In genomic region chr12:124548854-124549378, GRCh38 we compare ENCODE assay signal across 8 cellular contexts. TPM values are rescaled to one million over a fixed set of nuclear protein-coding genes. Genes with fewer than 3 reads are reported as not detected.
DNase-seq lines count a peak whose midpoint lies in the region; ATAC-seq and TF ChIP-seq lines count a peak whose summit lies in the region.

No MANE protein-coding gene starts in this region.

- peak; percentile 40 to 53 for TF ChIP-seq POLR2A in gastrocnemius medialis (IDR thresholded peaks at IDR 0.05)

- H3K27ac ChIP-seq in SK-N-SH (ENCODE audit: low read depth in 2 of 2, low read length in 1 of 2) (peak overlapping the region; percentile 55 to 71; a peak in 2 of 4 replicates), gastrocnemius medialis (peak overlapping the region in 3 of 4 donors; percentile 44 to 71 (median 57)), mammary epithelial cell (ENCODE audit: insufficient read depth, low read depth, low read length) (no peak overlapping the region), PC-3 (ENCODE audit: low read length) (no peak overlapping the region)

- H4K20me1 ChIP-seq in SK-N-SH (ENCODE audit: insufficient read depth) (peaks cover 97% of the 10 kb centered on the region), mammary epithelial cell (ENCODE audit: insufficient read depth, low read length) (peaks cover 7% of the 10 kb centered on the region), PC-3 (ENCODE audit: low read length) (peaks cover 40% of the 10 kb centered on the region; the same call in 1 of the 2 replicates)

- H3K27me3 ChIP-seq in SK-N-SH (ENCODE audit: insufficient read depth) (no peaks in the 10 kb centered on the region), gastrocnemius medialis (no peaks in the 10 kb centered on the region), mammary epithelial cell (ENCODE audit: insufficient read depth, low read length) (no peaks in the 10 kb centered on the region), PC-3 (ENCODE audit: low read length) (no peaks in the 10 kb centered on the region)

- H3K9me3 ChIP-seq in SK-N-SH (no peaks in the 10 kb centered on the region), gastrocnemius medialis (no peaks in the 10 kb centered on the region), mammary epithelial cell (replicated peaks; ENCODE audit: insufficient read depth, low read length) (no peaks in the 10 kb centered on the region), PC-3 (ENCODE audit: low read length) (no peaks in the 10 kb centered on the region)

- CTCF ChIA-PET in SK-N-SH (lab: Yijun Ruan, JAX), result interaction anchor here (0.9 kb wide), 1 partner anchor 9 kb away, joined by 3 read pairs; no protein-coding TSS in a partner anchor
- CTCF ChIA-PET in mammary epithelial cell (lab: Charles Lee; ENCODE audit: low non-redundant PET), result no interaction called here
- CTCF ChIA-PET in PC-3 (lab: Charles Lee), result no interaction called here

- dilution Hi-C loops in mammary epithelial cell (cut with HindIII; ENCODE audit: low sequenced_read_pairs), result no loop called here

- H3K4me3 ChIP-seq in SK-N-SH (ENCODE audit: low read depth in 2 of 2, low read length in 1 of 2), result no peak overlapping the region
- no peak overlapping the region for H3K4me3 ChIP-seq in foreskin fibroblast (ENCODE audit: low read depth in 1 of 2, low read length in 2 of 2)
- peak overlapping the region in 3 of 4 donors; percentile 4 to 33 (median 7) for H3K4me3 ChIP-seq in gastrocnemius medialis
- H3K4me3 ChIP-seq in mammary epithelial cell (replicated peaks in 1 of 3; ENCODE audit: insufficient read depth in 1 of 3, low read depth in 2 of 3, low read length in 3 of 3), result no peak overlapping the region
- no peak overlapping the region for H3K4me3 ChIP-seq in PC-3 (ENCODE audit: low read length)

- POLR2A ChIA-PET in SK-N-SH (lab: Yijun Ruan, JAX) (no interaction called here), PC-3 (lab: Charles Lee; ENCODE audit: unreplicated experiment) (no interaction called here)

- peaks cover 100% of the 10 kb centered on the region for H3K79me2 ChIP-seq in SK-N-SH (ENCODE audit: insufficient read depth)
- peaks cover 98% of the 10 kb centered on the region for H3K79me2 ChIP-seq in mammary epithelial cell (ENCODE audit: insufficient read depth, low read length)
- peaks cover 94% of the 10 kb centered on the region for H3K79me2 ChIP-seq in PC-3 (ENCODE audit: low read length)

- H3K9me2 ChIP-seq in SK-N-SH (no peaks in the 10 kb centered on the region), PC-3 (replicated peaks; ENCODE audit: low read length) (no peaks in the 10 kb centered on the region)

- peaks cover 48 to 60% of the 10 kb centered on the region in 2 experiments for H3K4me1 ChIP-seq in SK-N-SH (ENCODE audit: control insufficient read depth in 1 of 2, insufficient read depth in 2 of 2, low read depth in 1 of 2, low read length in 1 of 2)
- peaks cover 48 to 56% of the 10 kb centered on the region in 2 donors for H3K4me1 ChIP-seq in gastrocnemius medialis
- H3K4me1 ChIP-seq in mammary epithelial cell (ENCODE audit: insufficient read depth, low read length), result peaks cover 12% of the 10 kb centered on the region
- H3K4me1 ChIP-seq in PC-3 (ENCODE audit: insufficient read depth, low read length), result peaks cover 25% of the 10 kb centered on the region

- peak; percentile 83 to 89 for ATAC-seq in gastrocnemius medialis
- no peak; the same call in 1 of the 2 replicates for ATAC-seq in PC-3
- no peak for ATAC-seq in GM18498 (IDR thresholded peaks at IDR 0.05; ENCODE audit: unreplicated experiment)

- in situ Hi-C loops in gastrocnemius medialis (cut with MboI; ENCODE audit: low sequenced_read_pairs in 4 of 4) (no loop called here), mammary epithelial cell (cut with MboI; ENCODE audit: low sequenced_read_pairs in 2 of 2) (no loop called here)

- intact Hi-C loops in gastrocnemius medialis (cut with DNase I; ENCODE audit: low total_unique reads) (no loop called here), mammary epithelial cell (cut with micrococcal nuclease) (no loop called here), PC-3 (cut with micrococcal nuclease) (no loop called here)

- 45% methylated on average over 13 of the region's 24 CpGs for WGBS in SK-N-SH (ENCODE audit: low lambda C conversion rate)
- WGBS in mammary epithelial cell (ENCODE audit: low coverage, missing lambda C conversion rate), result 86% methylated on average over 21 of the region's 24 CpGs

- no peaks in the 10 kb centered on the region for H3K36me3 ChIP-seq in SK-N-SH (replicated peaks in 1 of 2; ENCODE audit: control insufficient read depth in 1 of 2, insufficient read depth in 2 of 2, low read length in 1 of 2)
- no peaks in the 10 kb centered on the region for H3K36me3 ChIP-seq in gastrocnemius medialis
- no peaks in the 10 kb centered on the region for H3K36me3 ChIP-seq in mammary epithelial cell (ENCODE audit: insufficient read depth, low read length)
- peaks cover 5% of the 10 kb centered on the region; the same call in 1 of the 2 replicates for H3K36me3 ChIP-seq in PC-3 (ENCODE audit: low read depth, low read length)

- TF ChIP-seq CTCF in SK-N-SH (IDR thresholded peaks at IDR 0.05), result no peak
- no peak for TF ChIP-seq CTCF in foreskin fibroblast (IDR thresholded peaks at IDR 0.05; ENCODE audit: low read depth, low read length)
- no peak for TF ChIP-seq CTCF in gastrocnemius medialis (IDR thresholded peaks at IDR 0.05 in 4 of 5, conservative IDR thresholded peaks at IDR 0.05 in 1 of 5)
- no peak for TF ChIP-seq CTCF in mammary epithelial cell (conservative IDR thresholded peaks at IDR 0.05 in 1 of 2, IDR thresholded peaks at IDR 0.05 in 1 of 2; ENCODE audit: extremely low read depth in 1 of 2, insufficient read depth in 1 of 2, low read depth in 1 of 2, low read length in 2 of 2)
- TF ChIP-seq CTCF in PC-3 (conservative IDR thresholded peaks at IDR 0.05; ENCODE audit: low read depth, low read length), result no peak

- H3K9ac ChIP-seq in SK-N-SH (peak overlapping the region; percentile 36; the same call in 1 of the 2 replicates), mammary epithelial cell (ENCODE audit: insufficient read depth, low read length) (no peak overlapping the region), PC-3 (ENCODE audit: low read length) (no peak overlapping the region)

- DNase-seq in EH (ENCODE audit: low read depth) (peak; percentile 49), SK-N-SH (peak; percentile 72), foreskin fibroblast (peak; percentile 68 to 78), gastrocnemius medialis (peak; percentile 75 to 76), mammary epithelial cell (no peak), PC-3 (no peak), RPMI8226 (no peak)

- H2AFZ ChIP-seq in SK-N-SH (ENCODE audit: low read depth) (no peak overlapping the region), mammary epithelial cell (ENCODE audit: low read depth, low read length) (no peak overlapping the region), PC-3 (ENCODE audit: low read length) (no peak overlapping the region)

- peaks cover 21% of the 10 kb centered on the region for H3F3A ChIP-seq in SK-N-SH (replicated peaks; ENCODE audit: insufficient read depth)
- H3F3A ChIP-seq in PC-3 (ENCODE audit: low read length, unreplicated experiment), result no peaks in the 10 kb centered on the region

- TF ChIP-seq EP300 in SK-N-SH (IDR thresholded peaks at IDR 0.05; ENCODE audit: borderline replicate concordance in 1 of 2, low read depth in 1 of 2, low read length in 1 of 2), result no peak

- H3K4me2 ChIP-seq in SK-N-SH, result peak overlapping the region; percentile 63
- H3K4me2 ChIP-seq in mammary epithelial cell (ENCODE audit: insufficient read depth, low read depth, low read length), result no peak overlapping the region
- H3K4me2 ChIP-seq in PC-3 (ENCODE audit: low read length), result no peak overlapping the region

- no TSS peak for BruUV-seq in mammary epithelial cell (replicated peaks; lab: Mats Ljungman, UMichigan)
- BruUV-seq in PC-3 (replicated peaks; lab: Mats Ljungman, UMichigan), result no TSS peak

- no peak for TF ChIP-seq RAD21 in SK-N-SH (IDR thresholded peaks at IDR 0.05; ENCODE audit: low read length)

TF ChIP-seq in SK-N-SH, 30 proteins besides CTCF, POLR2A, EP300 and RAD21:
- 0 out of 2 replicates have a peak, but pooled peaks have one; percentile 37 for TF ChIP-seq MXI1 (IDR thresholded peaks at IDR 0.05; ENCODE audit: low read depth, low read length)
- peak; percentile 44; the same call in 1 of the 2 replicates for TF ChIP-seq MAX (IDR thresholded peaks at IDR 0.05; ENCODE audit: low read depth)
- no peak for TF ChIP-seq RCOR1 (IDR thresholded peaks at IDR 0.05; ENCODE audit: low read length)
- peak; percentile 13; the same call in 1 of the 2 replicates for TF ChIP-seq NFIC (IDR thresholded peaks at IDR 0.05; ENCODE audit: borderline replicate concordance)
- TF ChIP-seq USF1 (IDR thresholded peaks at IDR 0.05; ENCODE audit: borderline replicate concordance, low read depth), result peak; percentile 50; the same call in 1 of the 2 replicates

RNA-seq across cellular contexts. Expression of gene NCOR2, which starts 18.5 kb away (rescaled TPM):
- 9.1 and 19.0 TPM in 2 replicates for polyA plus RNA-seq in SK-N-SH (2012; rRNA removed)
- polyA plus RNA-seq in SK-N-SH (2012; cell fraction: cytosol; rRNA removed), result 14.3 and 16.0 TPM in 2 replicates
- 61.3 and 99.7 TPM in 2 replicates for polyA plus RNA-seq in SK-N-SH (2012; cell fraction: nucleus; rRNA removed)
- 100 to 1,000 TPM in 2 of 4 donors, 10 to 100 TPM in 2; 37.7 to 123 (median 105) TPM for total RNA-seq in gastrocnemius medialis
- 100 to 1,000 TPM in 1 of 2 donors, 10 to 100 TPM in 1; 70.5 to 158 TPM for total RNA-seq in mammary epithelial cell
- polyA plus RNA-seq in mammary epithelial cell, result 18.9 TPM
- 117 TPM for polyA minus RNA-seq in mammary epithelial cell
- 117 and 218 TPM in 2 replicates for total RNA-seq in PC-3 (2014; rRNA removed)

Comparison
In these comparisons a context has a peak if more than half of its experiments do, and no peak if none do; other contexts are left out.
1. DNase-seq: peak in EH (single experiment), SK-N-SH (single experiment), foreskin fibroblast (2 of 2) and gastrocnemius medialis (2 of 2); none in mammary epithelial cell (single experiment), PC-3 (single experiment) and RPMI8226 (single experiment).
2. H3K27ac ChIP-seq: peak in SK-N-SH (2 of 2) and gastrocnemius medialis (3 of 4); none in mammary epithelial cell (single experiment) and PC-3 (single experiment).
3. H3K4me3 ChIP-seq: peak in gastrocnemius medialis (3 of 4); none in SK-N-SH (0 of 2), foreskin fibroblast (0 of 2), mammary epithelial cell (0 of 3) and PC-3 (single experiment).
4. ATAC-seq: peak in gastrocnemius medialis (2 of 2); none in PC-3 (single experiment) and GM18498 (single experiment).